Comparison of ENCODE assay signal across 1 cellular context in genomic region chr17:8055851-8056231, GRCh38.
TF ChIP-seq lines count a peak whose summit lies in the region.

No MANE protein-coding gene starts in this region.

TF ChIP-seq in GM12878, 131 proteins besides CTCF, POLR2A, EP300 and RAD21:
- TF ChIP-seq, protein P1, sequence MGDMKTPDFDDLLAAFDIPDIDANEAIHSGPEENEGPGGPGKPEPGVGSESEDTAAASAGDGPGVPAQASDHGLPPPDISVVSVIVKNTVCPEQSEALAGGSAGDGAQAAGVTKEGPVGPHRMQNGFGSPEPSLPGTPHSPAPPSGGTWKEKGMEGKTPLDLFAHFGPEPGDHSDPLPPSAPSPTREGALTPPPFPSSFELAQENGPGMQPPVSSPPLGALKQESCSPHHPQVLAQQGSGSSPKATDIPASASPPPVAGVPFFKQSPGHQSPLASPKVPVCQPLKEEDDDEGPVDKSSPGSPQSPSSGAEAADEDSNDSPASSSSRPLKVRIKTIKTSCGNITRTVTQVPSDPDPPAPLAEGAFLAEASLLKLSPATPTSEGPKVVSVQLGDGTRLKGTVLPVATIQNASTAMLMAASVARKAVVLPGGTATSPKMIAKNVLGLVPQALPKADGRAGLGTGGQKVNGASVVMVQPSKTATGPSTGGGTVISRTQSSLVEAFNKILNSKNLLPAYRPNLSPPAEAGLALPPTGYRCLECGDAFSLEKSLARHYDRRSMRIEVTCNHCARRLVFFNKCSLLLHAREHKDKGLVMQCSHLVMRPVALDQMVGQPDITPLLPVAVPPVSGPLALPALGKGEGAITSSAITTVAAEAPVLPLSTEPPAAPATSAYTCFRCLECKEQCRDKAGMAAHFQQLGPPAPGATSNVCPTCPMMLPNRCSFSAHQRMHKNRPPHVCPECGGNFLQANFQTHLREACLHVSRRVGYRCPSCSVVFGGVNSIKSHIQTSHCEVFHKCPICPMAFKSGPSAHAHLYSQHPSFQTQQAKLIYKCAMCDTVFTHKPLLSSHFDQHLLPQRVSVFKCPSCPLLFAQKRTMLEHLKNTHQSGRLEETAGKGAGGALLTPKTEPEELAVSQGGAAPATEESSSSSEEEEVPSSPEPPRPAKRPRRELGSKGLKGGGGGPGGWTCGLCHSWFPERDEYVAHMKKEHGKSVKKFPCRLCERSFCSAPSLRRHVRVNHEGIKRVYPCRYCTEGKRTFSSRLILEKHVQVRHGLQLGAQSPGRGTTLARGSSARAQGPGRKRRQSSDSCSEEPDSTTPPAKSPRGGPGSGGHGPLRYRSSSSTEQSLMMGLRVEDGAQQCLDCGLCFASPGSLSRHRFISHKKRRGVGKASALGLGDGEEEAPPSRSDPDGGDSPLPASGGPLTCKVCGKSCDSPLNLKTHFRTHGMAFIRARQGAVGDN (IDR thresholded peaks at IDR 0.05), result no peak
- no peak for TF ChIP-seq FOS (IDR thresholded peaks at IDR 0.05; ENCODE audit: borderline replicate concordance, extremely low read depth, insufficient read length)
- no peak for TF ChIP-seq TCF12 (IDR thresholded peaks at IDR 0.05; ENCODE audit: low read depth, low read length)
- TF ChIP-seq, protein P2, sequence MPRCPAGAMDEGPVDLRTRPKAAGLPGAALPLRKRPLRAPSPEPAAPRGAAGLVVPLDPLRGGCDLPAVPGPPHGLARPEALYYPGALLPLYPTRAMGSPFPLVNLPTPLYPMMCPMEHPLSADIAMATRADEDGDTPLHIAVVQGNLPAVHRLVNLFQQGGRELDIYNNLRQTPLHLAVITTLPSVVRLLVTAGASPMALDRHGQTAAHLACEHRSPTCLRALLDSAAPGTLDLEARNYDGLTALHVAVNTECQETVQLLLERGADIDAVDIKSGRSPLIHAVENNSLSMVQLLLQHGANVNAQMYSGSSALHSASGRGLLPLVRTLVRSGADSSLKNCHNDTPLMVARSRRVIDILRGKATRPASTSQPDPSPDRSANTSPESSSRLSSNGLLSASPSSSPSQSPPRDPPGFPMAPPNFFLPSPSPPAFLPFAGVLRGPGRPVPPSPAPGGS (IDR thresholded peaks at IDR 0.05; ENCODE audit: borderline replicate concordance, insufficient read depth, low read depth, low read length, poor library complexity, severe bottlenecking), result no peak
- no peak for TF ChIP-seq JUND (IDR thresholded peaks at IDR 0.05; ENCODE audit: low read depth, low read length)
- TF ChIP-seq SIN3A (IDR thresholded peaks at IDR 0.05; ENCODE audit: low read depth, low read length), result no peak
- no peak for TF ChIP-seq FOXK2 (IDR thresholded peaks at IDR 0.05)
- no peak for TF ChIP-seq IRF3 (IDR thresholded peaks at IDR 0.05)
- no peak for TF ChIP-seq KAT2A (conservative IDR thresholded peaks at IDR 0.05; ENCODE audit: control insufficient read depth, low read depth, low read length)
- no peak for TF ChIP-seq HDAC2 (IDR thresholded peaks at IDR 0.05)
- no peak for TF ChIP-seq RCOR1 (conservative IDR thresholded peaks at IDR 0.05; ENCODE audit: low read depth, low read length)
- no peak for TF ChIP-seq RELA (IDR thresholded peaks at IDR 0.05; ENCODE audit: borderline replicate concordance, partially characterized antibody)
- TF ChIP-seq YY1 (IDR thresholded peaks at IDR 0.05; ENCODE audit: low read depth, low read length), result no peak
- no peak for TF ChIP-seq REST (IDR thresholded peaks at IDR 0.05; ENCODE audit: low read depth, low read length)
TF ChIP-seq in GM12878: peak in this region for 0.
